Comparison of ENCODE assay signal across 21 cellular contexts in genomic region chr12:12236896-12237295, GRCh38.
"Had no signal": no experiment of that assay in that cellular context is flagged by ENCODE, and none has a peak within 500 bp of the region (broad histone marks: within the 10 kb centered on the region; RNA-seq: fewer than 3 reads in every experiment).

No MANE protein-coding gene starts in this region.

- DNase-seq: cerebellar nuclear complex; erythroblast; foreskin melanocyte; heart left ventricle; hypothalamus; islet precursor cell; left lung; lower lobe of right lung; midbrain; spleen; stimulated activated CD4-positive, alpha-beta T cell treated with anti-CD3 and anti-CD28 coated beads, Interleukin-15, amount 100 ng/mL, for 24 hours; stimulated activated CD4-positive, alpha-beta T cell treated with anti-CD3 and anti-CD28 coated beads, Interleukin-1b, Interleukin-23, amount 100 ng/mL, for 48 hours; stimulated activated CD4-positive, alpha-beta T cell treated with anti-CD3 and anti-CD28 coated beads, Interleukin-4, amount 100 ng/mL, for 24 hours; testis had no signal

- H3K4me3 Mint-ChIP-seq: dendritic cell treated with granulocyte-macrophage colony-stimulating factor and Interleukin-4, amounts not matched to agents 40 ng/mL and 50 ng/mL, for 4 days; memory B cell; natural killer cell treated with Interleukin-12 subunit alpha and Interleukin-12 subunit beta and Interleukin-15 and Interleukin-18, amount 100 ng/mL, for 72 hours; stimulated activated memory B cell treated with anti-CD40 and anti-IgM and Interleukin-4, amounts not matched to agents 10 μg/mL and 1 μg/mL and 100 μg/mL, for 72 hours; stimulated activated naive CD8-positive, alpha-beta T cell treated with anti-CD3 and anti-CD28 coated beads, Interleukin-15, Interleukin-2, amounts not matched to agents 100 ng/mL and 50 ng/mL, for 24 hours had no signal

- H3K4me1 ChIP-seq: left lung, lower lobe of right lung, spleen, testis had no signal

- H3K9me3 Mint-ChIP-seq: dendritic cell treated with granulocyte-macrophage colony-stimulating factor and Interleukin-4, amounts not matched to agents 40 ng/mL and 50 ng/mL, for 4 days; memory B cell; natural killer cell treated with Interleukin-12 subunit alpha and Interleukin-12 subunit beta and Interleukin-15 and Interleukin-18, amount 100 ng/mL, for 72 hours; stimulated activated memory B cell treated with anti-CD40 and anti-IgM and Interleukin-4, amounts not matched to agents 10 μg/mL and 1 μg/mL and 100 μg/mL, for 72 hours; stimulated activated naive CD8-positive, alpha-beta T cell treated with anti-CD3 and anti-CD28 coated beads, Interleukin-15, Interleukin-2, amounts not matched to agents 100 ng/mL and 50 ng/mL, for 24 hours had no signal

- H3K4me3 ChIP-seq: heart left ventricle, left lung, lower lobe of right lung, spleen, testis, tibial nerve had no signal

- H3K27ac Mint-ChIP-seq: dendritic cell treated with granulocyte-macrophage colony-stimulating factor and Interleukin-4, amounts not matched to agents 40 ng/mL and 50 ng/mL, for 4 days; memory B cell; natural killer cell treated with Interleukin-12 subunit alpha and Interleukin-12 subunit beta and Interleukin-15 and Interleukin-18, amount 100 ng/mL, for 72 hours; stimulated activated memory B cell treated with anti-CD40 and anti-IgM and Interleukin-4, amounts not matched to agents 10 μg/mL and 1 μg/mL and 100 μg/mL, for 72 hours; stimulated activated naive CD8-positive, alpha-beta T cell treated with anti-CD3 and anti-CD28 coated beads, Interleukin-15, Interleukin-2, amounts not matched to agents 100 ng/mL and 50 ng/mL, for 24 hours had no signal

- H3K36me3 Mint-ChIP-seq: memory B cell; natural killer cell treated with Interleukin-12 subunit alpha and Interleukin-12 subunit beta and Interleukin-15 and Interleukin-18, amount 100 ng/mL, for 72 hours; stimulated activated memory B cell treated with anti-CD40 and anti-IgM and Interleukin-4, amounts not matched to agents 10 μg/mL and 1 μg/mL and 100 μg/mL, for 72 hours had no signal

- H3K36me3 ChIP-seq: heart left ventricle, left lung, lower lobe of right lung, neutrophil, spleen, tibial nerve had no signal

- H3K9me3 ChIP-seq: lower lobe of right lung, neutrophil, testis had no signal

- H3K27me3 ChIP-seq: heart left ventricle, left lung, neutrophil, spleen, testis, tibial nerve had no signal

- H3K4me1 Mint-ChIP-seq: memory B cell; stimulated activated memory B cell treated with anti-CD40 and anti-IgM and Interleukin-4, amounts not matched to agents 10 μg/mL and 1 μg/mL and 100 μg/mL, for 72 hours had no signal

- H3K27ac ChIP-seq: left lung, lower lobe of right lung, neutrophil, spleen, testis, tibial nerve had no signal

- H3K27me3 Mint-ChIP-seq: stimulated activated naive CD8-positive, alpha-beta T cell treated with anti-CD3 and anti-CD28 coated beads, Interleukin-15, Interleukin-2, amounts not matched to agents 100 ng/mL and 50 ng/mL, for 24 hours had no signal
